ENCODE assay signal across 20 cellular contexts in the genomic region with DNA sequence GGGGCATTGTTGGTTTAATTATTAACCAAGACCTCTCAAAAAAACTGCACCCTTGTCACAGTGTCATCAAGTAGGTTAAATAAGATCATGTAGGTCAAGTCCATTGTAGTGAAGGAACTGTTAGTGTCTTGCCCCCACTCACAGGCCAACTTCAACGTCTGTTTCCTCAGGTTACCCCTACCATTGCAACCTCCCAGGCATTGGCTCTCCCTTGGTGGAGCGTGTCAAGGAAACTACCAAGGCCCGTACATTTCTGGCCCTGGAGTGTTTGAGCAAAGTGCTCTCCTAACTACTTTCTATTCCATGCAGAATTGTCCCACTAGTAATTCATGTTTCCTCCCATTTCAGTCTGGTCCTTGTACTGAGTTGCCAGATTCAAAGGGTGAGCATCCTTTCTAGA.
"Had no signal": no experiment of that assay in that cellular context is flagged by ENCODE, and none has a peak within 500 bp of the region (broad histone marks: within the 10 kb centered on the region; RNA-seq: fewer than 3 reads in every experiment).

No MANE protein-coding gene starts in this region.

- DNase-seq: cortex of kidney; dorsolateral prefrontal cortex; effector CD8-positive, alpha-beta T cell; foreskin melanocyte; heart left ventricle; hippocampal formation; kidney glomerular epithelial cell; naive thymus-derived CD8-positive, alpha-beta T cell; psoas muscle; retina; spleen; stimulated activated CD4-positive, alpha-beta T cell treated with anti-CD3 and anti-CD28 coated beads, Interleukin-15, amount 100 ng/mL, for 24 hours; stimulated activated CD4-positive, alpha-beta T cell treated with anti-CD3 and anti-CD28 coated beads, Interleukin-1b, Interleukin-23, amount 100 ng/mL, for 48 hours; stimulated activated CD4-positive, alpha-beta T cell treated with anti-CD3 and anti-CD28 coated beads, Interleukin-4, amount 100 ng/mL, for 24 hours; stimulated activated naive CD8-positive, alpha-beta T cell treated with anti-CD3 and anti-CD28 coated beads, Interleukin-15, amount 100 ng/mL, for 72 hours; testis had no signal

- H3K36me3 ChIP-seq: neutrophil, tibial nerve had no signal

- H3K27ac Mint-ChIP-seq: naive thymus-derived CD8-positive, alpha-beta T cell; stimulated activated memory B cell treated with anti-CD40 and anti-IgM and Interleukin-4, amounts not matched to agents 10 μg/mL and 1 μg/mL and 100 μg/mL, for 72 hours; stimulated activated naive CD8-positive, alpha-beta T cell treated with anti-CD3 and anti-CD28 coated beads, Interleukin-15, amount 100 ng/mL, for 72 hours had no signal

- H3K9me3 ChIP-seq: heart left ventricle, neutrophil, psoas muscle, spleen, testis, tibial nerve had no signal

- H3K4me3 Mint-ChIP-seq: naive thymus-derived CD8-positive, alpha-beta T cell; stimulated activated memory B cell treated with anti-CD40 and anti-IgM and Interleukin-4, amounts not matched to agents 10 μg/mL and 1 μg/mL and 100 μg/mL, for 72 hours; stimulated activated naive CD8-positive, alpha-beta T cell treated with anti-CD3 and anti-CD28 coated beads, Interleukin-15, amount 100 ng/mL, for 72 hours had no signal

- H3K36me3 Mint-ChIP-seq: naive thymus-derived CD8-positive, alpha-beta T cell had no signal

- H3K4me1 ChIP-seq: psoas muscle, spleen, testis, tibial nerve had no signal

- H3K27ac ChIP-seq: heart left ventricle, neutrophil, psoas muscle, spleen, testis, tibial nerve had no signal

- ATAC-seq: heart left ventricle; naive thymus-derived CD8-positive, alpha-beta T cell; sciatic nerve; stimulated activated memory B cell treated with anti-CD40 and anti-IgM and Interleukin-4, amounts not matched to agents 10 μg/mL and 1 μg/mL and 100 μg/mL, for 72 hours; stimulated activated naive CD8-positive, alpha-beta T cell treated with anti-CD3 and anti-CD28 coated beads, Interleukin-15, amount 100 ng/mL, for 72 hours had no signal

- H3K27me3 ChIP-seq: dorsolateral prefrontal cortex, heart left ventricle, neutrophil, spleen, testis, tibial nerve had no signal

- H3K9me3 Mint-ChIP-seq: naive thymus-derived CD8-positive, alpha-beta T cell; stimulated activated memory B cell treated with anti-CD40 and anti-IgM and Interleukin-4, amounts not matched to agents 10 μg/mL and 1 μg/mL and 100 μg/mL, for 72 hours; stimulated activated naive CD8-positive, alpha-beta T cell treated with anti-CD3 and anti-CD28 coated beads, Interleukin-15, amount 100 ng/mL, for 72 hours had no signal

- H3K4me3 ChIP-seq: dorsolateral prefrontal cortex, heart left ventricle, psoas muscle, spleen, testis, tibial nerve had no signal

- H3K4me1 Mint-ChIP-seq: naive thymus-derived CD8-positive, alpha-beta T cell; stimulated activated naive CD8-positive, alpha-beta T cell treated with anti-CD3 and anti-CD28 coated beads, Interleukin-15, amount 100 ng/mL, for 72 hours had no signal

- H3K27me3 Mint-ChIP-seq: stimulated activated memory B cell treated with anti-CD40 and anti-IgM and Interleukin-4, amounts not matched to agents 10 μg/mL and 1 μg/mL and 100 μg/mL, for 72 hours had no signal
